Comparison of ENCODE assay signal across 9 cellular contexts in the genomic region with DNA sequence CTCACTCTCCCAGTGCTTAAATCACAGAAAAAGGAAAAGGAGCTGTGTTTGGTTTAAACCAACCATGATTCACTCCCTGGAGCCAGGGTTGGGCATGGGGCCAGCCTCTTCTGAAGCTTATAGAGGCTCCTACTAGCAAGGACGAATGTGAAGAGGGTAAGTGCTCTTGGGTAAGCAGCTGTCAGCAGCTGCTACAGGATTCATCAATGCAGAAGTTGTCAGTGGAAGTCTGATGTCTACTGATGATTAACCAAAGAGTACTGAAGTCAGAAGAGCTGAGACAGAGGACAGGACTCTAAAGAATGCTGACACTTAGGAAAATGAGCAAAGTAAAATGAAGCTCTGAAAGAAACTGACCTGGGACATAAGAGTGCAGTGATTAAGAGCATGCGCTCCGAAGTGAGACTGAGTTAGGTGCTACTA. TPM values are rescaled to one million over a fixed set of nuclear protein-coding genes. Genes with fewer than 3 reads are reported as not detected.
DNase-seq lines count a peak whose midpoint lies in the region; ATAC-seq and TF ChIP-seq lines count a peak whose summit lies in the region.
"Had no signal": no experiment of that assay in that cellular context is flagged by ENCODE, and none has a peak within 500 bp of the region (broad histone marks: within the 10 kb centered on the region; RNA-seq: fewer than 3 reads in every experiment).

No MANE protein-coding gene starts in this region.

- CTCF ChIA-PET in SK-N-SH (lab: Yijun Ruan, JAX), result interaction anchor here (1.1 to 1.8 kb wide), 2 partner anchors 9 to 10 kb away, joined by 3 to 5 read pairs; no protein-coding TSS in a partner anchor

- TF ChIP-seq RAD21 in SK-N-SH (IDR thresholded peaks at IDR 0.05; ENCODE audit: low read length), result no peak

- in situ Hi-C loops in ACHN (cut with HindIII; ENCODE audit: low pct_ligation_motif_present, low pct_unique_long_range_greater_than_20kb, low sequenced_read_pairs), result no loop called here

- H4K20me1 ChIP-seq in SK-N-SH (ENCODE audit: insufficient read depth), result no peaks in the 10 kb centered on the region

- no peaks in the 10 kb centered on the region for H3K79me2 ChIP-seq in SK-N-SH (ENCODE audit: insufficient read depth)

- no peaks in the 10 kb centered on the region for H3K4me1 Mint-ChIP-seq in activated naive CD8-positive, alpha-beta T cell treated with anti-CD3 and anti-CD28 coated beads, Interleukin-2, amount 50 U/mL, for 24 hours
- H3K4me1 Mint-ChIP-seq: neural crest cell had no signal

- H3K9ac ChIP-seq in SK-N-SH, result no peak overlapping the region

- H3K27ac Mint-ChIP-seq in activated naive CD8-positive, alpha-beta T cell treated with anti-CD3 and anti-CD28 coated beads, Interleukin-2, amount 50 U/mL, for 24 hours, result no peak overlapping the region

- DNase-seq in ACHN (peak; percentile 96), HCEC 1CT (peak; percentile 84), SK-N-SH (no peak), right cardiac atrium (peak; percentile 80 to 87 (median 83))
- no peak for DNase-seq in activated naive CD8-positive, alpha-beta T cell treated with anti-CD3 and anti-CD28 coated beads, Interleukin-2, amount 50 U/mL, for 24 hours

- no peak overlapping the region for H3K4me3 ChIP-seq in SK-N-SH (ENCODE audit: low read depth in 2 of 2, low read length in 1 of 2)
- H3K4me3 ChIP-seq in right cardiac atrium (ENCODE audit: low read length), result no peak overlapping the region

- H3K27ac ChIP-seq in SK-N-SH (ENCODE audit: low read depth in 2 of 2, low read length in 1 of 2), result peak overlapping the region in 1 of 2 experiments; percentile 25; a peak in 1 of 4 replicates
- no peak overlapping the region for H3K27ac ChIP-seq in right cardiac atrium (ENCODE audit: low read length)

- peaks cover 1% of the 10 kb centered on the region for H3K27me3 Mint-ChIP-seq in activated naive CD8-positive, alpha-beta T cell treated with anti-CD3 and anti-CD28 coated beads, Interleukin-2, amount 50 U/mL, for 24 hours

- H3K4me1 ChIP-seq in SK-N-SH (ENCODE audit: control insufficient read depth in 1 of 2, insufficient read depth in 2 of 2, low read depth in 1 of 2, low read length in 1 of 2) (peaks cover 0 to 9% of the 10 kb centered on the region in 2 experiments; a peak in 1 of 4 replicates), right cardiac atrium (ENCODE audit: control insufficient read depth, insufficient read depth, low read length) (no peaks in the 10 kb centered on the region)

- H3F3A ChIP-seq in SK-N-SH (replicated peaks; ENCODE audit: insufficient read depth), result peaks cover 9% of the 10 kb centered on the region

- H3K4me2 ChIP-seq in SK-N-SH, result peak overlapping the region; percentile 60; the same call in 1 of the 2 replicates

- H3K9me2 ChIP-seq in SK-N-SH, result no peaks in the 10 kb centered on the region

- no peak overlapping the region for H3K4me3 Mint-ChIP-seq in activated naive CD8-positive, alpha-beta T cell treated with anti-CD3 and anti-CD28 coated beads, Interleukin-2, amount 50 U/mL, for 24 hours
- H3K4me3 Mint-ChIP-seq: neural crest cell had no signal

- no peak for TF ChIP-seq CTCF in SK-N-SH (IDR thresholded peaks at IDR 0.05)

- H3K9me3 ChIP-seq in SK-N-SH (no peaks in the 10 kb centered on the region), right cardiac atrium (ENCODE audit: control insufficient read depth, low read length) (no peaks in the 10 kb centered on the region)

- peak in 1 of 2 experiments; percentile 17; a peak in 1 of 4 replicates for TF ChIP-seq EP300 in SK-N-SH (IDR thresholded peaks at IDR 0.05; ENCODE audit: borderline replicate concordance in 1 of 2, low read depth in 1 of 2, low read length in 1 of 2)

- ATAC-seq in right cardiac atrium (peak; percentile 72 to 85), GM18517 (IDR thresholded peaks at IDR 0.05; ENCODE audit: unreplicated experiment) (no peak), HG03025 (IDR thresholded peaks at IDR 0.05; ENCODE audit: low FRiP score, unreplicated experiment) (no peak), HG02973 (IDR thresholded peaks at IDR 0.05; ENCODE audit: unreplicated experiment) (no peak)
- no peak for ATAC-seq in activated naive CD8-positive, alpha-beta T cell treated with anti-CD3 and anti-CD28 coated beads, Interleukin-2, amount 50 U/mL, for 24 hours

- H3K27me3 ChIP-seq in SK-N-SH (ENCODE audit: insufficient read depth) (no peaks in the 10 kb centered on the region), right cardiac atrium (ENCODE audit: control insufficient read depth, insufficient read depth) (no peaks in the 10 kb centered on the region)

- no peaks in the 10 kb centered on the region for H3K36me3 Mint-ChIP-seq in activated naive CD8-positive, alpha-beta T cell treated with anti-CD3 and anti-CD28 coated beads, Interleukin-2, amount 50 U/mL, for 24 hours (ENCODE audit: low read depth)

- no peaks in the 10 kb centered on the region for H3K36me3 ChIP-seq in SK-N-SH (replicated peaks in 1 of 2; ENCODE audit: control insufficient read depth in 1 of 2, insufficient read depth in 2 of 2, low read length in 1 of 2)

- WGBS in SK-N-SH (ENCODE audit: low lambda C conversion rate), result 36% methylated on average over 3 of the region's 3 CpGs
- 41% methylated on average over 3 of the region's 3 CpGs for WGBS in right cardiac atrium

- H2AFZ ChIP-seq in SK-N-SH (ENCODE audit: low read depth), result no peak overlapping the region; the same call in 1 of the 2 replicates

- POLR2A ChIA-PET in SK-N-SH (lab: Yijun Ruan, JAX), result no interaction called here

- intact Hi-C loops in right cardiac atrium (cut with DNase I), result no loop called here

- H3K9me3 Mint-ChIP-seq in activated naive CD8-positive, alpha-beta T cell treated with anti-CD3 and anti-CD28 coated beads, Interleukin-2, amount 50 U/mL, for 24 hours, result no peaks in the 10 kb centered on the region

TF ChIP-seq in SK-N-SH, 30 proteins besides CTCF, POLR2A, EP300 and RAD21 (continues in another document):
- TF ChIP-seq, protein P1, sequence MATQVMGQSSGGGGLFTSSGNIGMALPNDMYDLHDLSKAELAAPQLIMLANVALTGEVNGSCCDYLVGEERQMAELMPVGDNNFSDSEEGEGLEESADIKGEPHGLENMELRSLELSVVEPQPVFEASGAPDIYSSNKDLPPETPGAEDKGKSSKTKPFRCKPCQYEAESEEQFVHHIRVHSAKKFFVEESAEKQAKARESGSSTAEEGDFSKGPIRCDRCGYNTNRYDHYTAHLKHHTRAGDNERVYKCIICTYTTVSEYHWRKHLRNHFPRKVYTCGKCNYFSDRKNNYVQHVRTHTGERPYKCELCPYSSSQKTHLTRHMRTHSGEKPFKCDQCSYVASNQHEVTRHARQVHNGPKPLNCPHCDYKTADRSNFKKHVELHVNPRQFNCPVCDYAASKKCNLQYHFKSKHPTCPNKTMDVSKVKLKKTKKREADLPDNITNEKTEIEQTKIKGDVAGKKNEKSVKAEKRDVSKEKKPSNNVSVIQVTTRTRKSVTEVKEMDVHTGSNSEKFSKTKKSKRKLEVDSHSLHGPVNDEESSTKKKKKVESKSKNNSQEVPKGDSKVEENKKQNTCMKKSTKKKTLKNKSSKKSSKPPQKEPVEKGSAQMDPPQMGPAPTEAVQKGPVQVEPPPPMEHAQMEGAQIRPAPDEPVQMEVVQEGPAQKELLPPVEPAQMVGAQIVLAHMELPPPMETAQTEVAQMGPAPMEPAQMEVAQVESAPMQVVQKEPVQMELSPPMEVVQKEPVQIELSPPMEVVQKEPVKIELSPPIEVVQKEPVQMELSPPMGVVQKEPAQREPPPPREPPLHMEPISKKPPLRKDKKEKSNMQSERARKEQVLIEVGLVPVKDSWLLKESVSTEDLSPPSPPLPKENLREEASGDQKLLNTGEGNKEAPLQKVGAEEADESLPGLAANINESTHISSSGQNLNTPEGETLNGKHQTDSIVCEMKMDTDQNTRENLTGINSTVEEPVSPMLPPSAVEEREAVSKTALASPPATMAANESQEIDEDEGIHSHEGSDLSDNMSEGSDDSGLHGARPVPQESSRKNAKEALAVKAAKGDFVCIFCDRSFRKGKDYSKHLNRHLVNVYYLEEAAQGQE (IDR thresholded peaks at IDR 0.05; ENCODE audit: low read depth, low read length), result no peak
- no peak for TF ChIP-seq POLR2AphosphoS5 (IDR thresholded peaks at IDR 0.05; ENCODE audit: low read depth, low read length)
- no peak for TF ChIP-seq TEAD4 (IDR thresholded peaks at IDR 0.05; ENCODE audit: borderline replicate concordance, insufficient read depth)
- no peak for TF ChIP-seq ELF1 (IDR thresholded peaks at IDR 0.05)
- peak; percentile 30; the same call in 1 of the 2 replicates for TF ChIP-seq FOSL2 (IDR thresholded peaks at IDR 0.05; ENCODE audit: borderline replicate concordance, low read depth)
- no peak for TF ChIP-seq GABPA (IDR thresholded peaks at IDR 0.05; ENCODE audit: low read depth)
- TF ChIP-seq, protein P2, sequence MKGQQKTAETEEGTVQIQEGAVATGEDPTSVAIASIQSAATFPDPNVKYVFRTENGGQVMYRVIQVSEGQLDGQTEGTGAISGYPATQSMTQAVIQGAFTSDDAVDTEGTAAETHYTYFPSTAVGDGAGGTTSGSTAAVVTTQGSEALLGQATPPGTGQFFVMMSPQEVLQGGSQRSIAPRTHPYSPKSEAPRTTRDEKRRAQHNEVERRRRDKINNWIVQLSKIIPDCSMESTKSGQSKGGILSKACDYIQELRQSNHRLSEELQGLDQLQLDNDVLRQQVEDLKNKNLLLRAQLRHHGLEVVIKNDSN (IDR thresholded peaks at IDR 0.05; ENCODE audit: borderline replicate concordance, low read depth), result no peak
- TF ChIP-seq SMC3 (IDR thresholded peaks at IDR 0.05; ENCODE audit: low read depth, low read length), result no peak
- TF ChIP-seq MXI1 (IDR thresholded peaks at IDR 0.05; ENCODE audit: low read depth, low read length), result no peak
- no peak for TF ChIP-seq IRF3 (IDR thresholded peaks at IDR 0.05; ENCODE audit: low read depth, low read length)
- TF ChIP-seq EZH2phosphoT487 (IDR thresholded peaks at IDR 0.05; ENCODE audit: borderline replicate concordance, low read depth), result no peak
- TF ChIP-seq RFX5 (IDR thresholded peaks at IDR 0.05; ENCODE audit: low read length), result no peak
- no peak for TF ChIP-seq TAF1 (IDR thresholded peaks at IDR 0.05; ENCODE audit: borderline replicate concordance, low read depth, low read length)
- no peak for TF ChIP-seq NRF1 (IDR thresholded peaks at IDR 0.05; ENCODE audit: low read depth, low read length)

RNA-seq across cellular contexts. Expression of gene JADE1, which starts 32.7 kb away (rescaled TPM):
- polyA plus RNA-seq in SK-N-SH (2012; rRNA removed) (9.1 and 10.9 TPM in 2 replicates), right cardiac atrium (13.9 TPM)
- polyA plus RNA-seq in SK-N-SH (2012; cell fraction: cytosol; rRNA removed), result 9.6 and 11.1 TPM in 2 replicates
- polyA plus RNA-seq in SK-N-SH (2012; cell fraction: nucleus; rRNA removed), result 13.7 and 18.1 TPM in 2 replicates
- 10 to 100 TPM; 24.0 to 41.0 (median 26.7) TPM for total RNA-seq in right cardiac atrium

Comparison
In these comparisons a context has a peak if more than half of its experiments do, and no peak if none do; other contexts are left out.
1. DNase-seq: peak in ACHN (single experiment), HCEC 1CT (single experiment) and right cardiac atrium (3 of 3); none in SK-N-SH (single experiment) and activated naive CD8-positive, alpha-beta T cell treated with anti-CD3 and anti-CD28 coated beads, Interleukin-2, amount 50 U/mL, for 24 hours (single experiment).
2. ATAC-seq: peak in right cardiac atrium (2 of 2); none in GM18517 (single experiment), HG03025 (single experiment), HG02973 (single experiment) and activated naive CD8-positive, alpha-beta T cell treated with anti-CD3 and anti-CD28 coated beads, Interleukin-2, amount 50 U/mL, for 24 hours (single experiment).